ENCODE assay signal across 9 cellular contexts in the genomic region with DNA sequence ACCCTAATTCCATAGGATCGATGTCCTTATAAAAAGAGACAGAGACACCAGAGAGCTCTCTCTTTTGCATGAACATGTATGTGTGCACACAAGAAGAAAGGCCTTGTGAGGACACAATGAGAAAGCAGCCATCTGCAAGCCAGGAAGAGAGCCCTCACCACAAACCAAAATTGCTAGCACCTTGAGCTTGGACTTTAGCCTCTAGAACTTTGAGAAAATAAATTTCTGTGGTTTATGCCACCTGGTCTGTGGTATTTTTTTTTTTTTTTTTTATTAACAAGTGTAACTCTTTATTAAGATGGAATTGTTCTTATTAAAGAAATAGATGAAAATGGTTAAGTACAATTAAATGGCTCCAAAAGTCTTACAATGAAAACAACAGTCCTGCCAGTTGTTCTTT. TPM values are rescaled to one million over a fixed set of nuclear protein-coding genes. Genes with fewer than 3 reads are reported as not detected.
DNase-seq lines count a peak whose midpoint lies in the region; ATAC-seq and FAIRE-seq lines count a peak whose summit lies in the region.
"Not testable (repeated sequence)": the region's sequence is repeated elsewhere in the genome, so short reads cannot be mapped to it uniquely, and the experiment has no call there.
"Had no signal": no experiment of that assay in that cellular context is flagged by ENCODE, and none has a peak within 500 bp of the region (broad histone marks: within the 10 kb centered on the region; RNA-seq: fewer than 3 reads in every experiment).

No MANE protein-coding gene starts in this region.

- DNase-seq in NOMO-1 treated with DMSO at 0.1 percent for 48 hours (lab: John Stamatoyannopoulos, UW; ENCODE audit: unreplicated experiment): peak; percentile 24
- DNase-seq in small intestine: not testable (repeated sequence)

- H3K4me3 ChIP-seq in small intestine (ENCODE audit: low read depth in 1 of 2, low read length in 2 of 2): not testable (repeated sequence)

- not testable (repeated sequence) for H3K27me3 ChIP-seq in small intestine (ENCODE audit: control insufficient read depth in 2 of 2, insufficient read depth in 2 of 2, low read length in 2 of 2)

- not testable (repeated sequence) for H3K9me3 ChIP-seq in small intestine (ENCODE audit: control insufficient read depth, low read depth)

- peak; percentile 70 for FAIRE-seq in small intestine (lab: Jason Lieb, UNC)

- ATAC-seq in GM18517 (IDR thresholded peaks at IDR 0.05; ENCODE audit: unreplicated experiment) (peak; percentile 94), GM19395 (IDR thresholded peaks at IDR 0.05; ENCODE audit: unreplicated experiment) (peak; percentile 87), GM21529 (IDR thresholded peaks at IDR 0.05; ENCODE audit: unreplicated experiment) (peak; percentile 85), HG02798 (IDR thresholded peaks at IDR 0.05; ENCODE audit: poor library complexity, unreplicated experiment) (peak; percentile 88), HG03135 (IDR thresholded peaks at IDR 0.05; ENCODE audit: unreplicated experiment) (peak; percentile 79), HG03521 (IDR thresholded peaks at IDR 0.05; ENCODE audit: unreplicated experiment) (peak; percentile 87)

- H3K4me1 ChIP-seq in small intestine (ENCODE audit: control insufficient read depth in 2 of 2, insufficient read depth in 1 of 2, low read depth in 1 of 2, low read length in 1 of 2): not testable (repeated sequence)

- H3K27ac ChIP-seq in small intestine (ENCODE audit: low read depth in 1 of 2, low read length in 1 of 2): not testable (repeated sequence)

- H3K36me3 ChIP-seq in small intestine (ENCODE audit: control insufficient read depth in 2 of 2, insufficient read depth in 2 of 2, low read length in 2 of 2): not testable (repeated sequence)

- WGBS in small intestine, 3 donors: 77 to 84% (median 80%) methylated on average over 1 of the region's 1 CpG

RNA-seq across cellular contexts. Expression of gene PSMA8, which starts 33.9 kb away (rescaled TPM):
- polyA plus RNA-seq in small intestine: under 1 TPM in 1 of 3 donors, not detected in 2; 0.15 TPM
- polyA plus RNA-seq: GM23338 had no signal

RNA-seq across cellular contexts. Expression of gene TAF4B, which starts 58.7 kb away (rescaled TPM):
- polyA plus RNA-seq in small intestine: 1 to 10 TPM in 2 of 3 donors, under 1 TPM in 1; 0.22 to 2.4 (median 1.1) TPM
